ENCODE assay signal across 8 cellular contexts in genomic region chr2:10813085-10813748, GRCh38. TPM values are rescaled to one million over a fixed set of nuclear protein-coding genes. Genes with fewer than 3 reads are reported as not detected.
DNase-seq lines count a peak whose midpoint lies in the region; ATAC-seq and TF ChIP-seq lines count a peak whose summit lies in the region.

No MANE protein-coding gene starts in this region.

- H3K4me3 ChIP-seq in breast epithelium (peak overlapping the region; percentile 81 to 99 (median 90)), mononuclear cell (ENCODE audit: low read length) (peak overlapping the region; percentile 85)

- ATAC-seq in HG02885 (IDR thresholded peaks at IDR 0.05; ENCODE audit: poor library complexity, unreplicated experiment) = no peak

- H3K27me3 ChIP-seq in breast epithelium = no peaks in the 10 kb centered on the region
- H3K27me3 ChIP-seq in mononuclear cell (ENCODE audit: insufficient read depth, low read length) = no peaks in the 10 kb centered on the region

- TF ChIP-seq CTCF in 22Rv1 (IDR thresholded peaks at IDR 0.05) (no peak), breast epithelium (IDR thresholded peaks at IDR 0.05) (no peak)

- no peak for TF ChIP-seq POLR2A in breast epithelium (IDR thresholded peaks at IDR 0.05)

- no peaks in the 10 kb centered on the region for H3K9me3 ChIP-seq in breast epithelium
- no peaks in the 10 kb centered on the region for H3K9me3 ChIP-seq in mononuclear cell (ENCODE audit: low read depth, low read length)

- H3K4me1 ChIP-seq in breast epithelium = no peaks in the 10 kb centered on the region
- H3K4me1 ChIP-seq in mononuclear cell (ENCODE audit: insufficient read depth, low read length) = peaks cover 34% of the 10 kb centered on the region

- DNase-seq in HT-29 (ENCODE audit: low spot score) = peak; percentile 31
- DNase-seq in breast epithelium (ENCODE audit: low spot score in 2 of 2) = no peak
- DNase-seq in NCI-H1694 (lab: John Stamatoyannopoulos, UW) = no peak
- no peak for DNase-seq in middle frontal gyrus (ENCODE audit: extremely low spot score, low spot score)
- no peak for DNase-seq in RKO (ENCODE audit: low spot score)

- H3K27ac ChIP-seq in 22Rv1 (peak overlapping the region; percentile 84), breast epithelium (peak overlapping the region; percentile 95 to 97)

- no peaks in the 10 kb centered on the region for H3K36me3 ChIP-seq in breast epithelium

- intact Hi-C loops in breast epithelium (cut with DNase I; ENCODE audit: low total_unique reads) = no loop called here

RNA-seq across cellular contexts. Expression of gene PDIA6, which starts 0.6 kb away (rescaled TPM):
- 193 and 206 TPM in 2 replicates for total RNA-seq in HT-29 (2014; rRNA removed; shearing (Covaris generic))
- total RNA-seq in breast epithelium (100 to 1,000 TPM in 2 of 3 donors, 10 to 100 TPM in 1; 84.7 to 118 (median 108) TPM), mononuclear cell (58.7 TPM)
